Comparison of ENCODE assay signal across 7 cellular contexts in genomic region chr9:83956288-83957028, GRCh38. TPM values are rescaled to one million over a fixed set of nuclear protein-coding genes. Genes with fewer than 3 reads are reported as not detected.
DNase-seq lines count a peak whose midpoint lies in the region; TF ChIP-seq lines count a peak whose summit lies in the region.

No MANE protein-coding gene starts in this region.

- H3K4me1 Mint-ChIP-seq in HFFc6 (ENCODE audit: low read depth), result peaks cover 23% of the 10 kb centered on the region
- H3K4me1 Mint-ChIP-seq in dendritic cell treated with granulocyte-macrophage colony-stimulating factor and Interleukin-4, amounts not matched to agents 40 ng/mL and 50 ng/mL, for 4 days (ENCODE audit: low read depth), result peaks cover 15% of the 10 kb centered on the region

- 1 to 8% methylated on average over 42 to 56 of the region's 61 CpGs for WGBS in lower leg skin, 2 donors

- in situ Hi-C loops in GM13976 (cut with MboI; ENCODE audit: low sequenced_read_pairs, unreplicated experiment), result no loop called here

- no peaks in the 10 kb centered on the region for H3K36me3 Mint-ChIP-seq in HFFc6 (ENCODE audit: low read depth)
- peaks cover 23% of the 10 kb centered on the region for H3K36me3 Mint-ChIP-seq in dendritic cell treated with granulocyte-macrophage colony-stimulating factor and Interleukin-4, amounts not matched to agents 40 ng/mL and 50 ng/mL, for 4 days (ENCODE audit: low read depth)

- peaks cover 4% of the 10 kb centered on the region for H3K27me3 Mint-ChIP-seq in HFFc6 (ENCODE audit: insufficient read depth)
- H3K27me3 Mint-ChIP-seq in dendritic cell treated with granulocyte-macrophage colony-stimulating factor and Interleukin-4, amounts not matched to agents 40 ng/mL and 50 ng/mL, for 4 days, result no peaks in the 10 kb centered on the region

- peak; percentile 83 for DNase-seq in GM13976 (ENCODE audit: low spot score)
- DNase-seq in HFFc6, result no peak
- peak; percentile 70 for DNase-seq in NCI-H1105 treated with DMSO at 0.1 percent for 48 hours (lab: John Stamatoyannopoulos, UW)
- DNase-seq in activated CD4-positive, CD25-positive, alpha-beta regulatory T cell treated with anti-CD3 and anti-CD28 coated beads, Interleukin-2, amount 50 U/mL, for 72 hours, result peak; percentile 75
- DNase-seq in lower leg skin (ENCODE audit: low spot score in 2 of 2), result peak; percentile 62 to 95
- DNase-seq in stimulated activated CD4-positive, alpha-beta T cell treated with anti-CD3 and anti-CD28 coated beads, TNF-alpha, amount 100 ng/mL, for 24 hours (ENCODE audit: low read depth in 3 of 3), result peak; percentile 32 to 69 (median 41)

- TF ChIP-seq CTCF in GM13976 (IDR thresholded peaks at IDR 0.05; ENCODE audit: borderline replicate concordance, control extremely low read depth, extremely low read depth, insufficient read depth, missing control alignments) (no peak), HFFc6 (IDR thresholded peaks at IDR 0.05) (no peak), lower leg skin (IDR thresholded peaks at IDR 0.05) (no peak)

- H3K4me3 Mint-ChIP-seq in HFFc6, result peak overlapping the region; percentile 84; the same call in 1 of the 2 replicates
- peak overlapping the region; percentile 89 for H3K4me3 Mint-ChIP-seq in dendritic cell treated with granulocyte-macrophage colony-stimulating factor and Interleukin-4, amounts not matched to agents 40 ng/mL and 50 ng/mL, for 4 days

- TF ChIP-seq POLR2A in lower leg skin (IDR thresholded peaks at IDR 0.05), result no peak

- intact Hi-C loops in dendritic cell treated with granulocyte-macrophage colony-stimulating factor and Interleukin-4, amounts not matched to agents 40 ng/mL and 50 ng/mL, for 4 days (cut with micrococcal nuclease), result loop anchor here (1.0 kb wide), 1 partner anchor 24 kb away; the partner anchor contains the start of genes HNRNPK and RMI1
- intact Hi-C loops in lower leg skin (cut with DNase I; ENCODE audit: low total_unique reads), result no loop called here

- peak overlapping the region; percentile 71; the same call in 1 of the 2 replicates for H3K27ac Mint-ChIP-seq in HFFc6
- H3K27ac Mint-ChIP-seq in dendritic cell treated with granulocyte-macrophage colony-stimulating factor and Interleukin-4, amounts not matched to agents 40 ng/mL and 50 ng/mL, for 4 days, result peak overlapping the region; percentile 99

- no peaks in the 10 kb centered on the region for H3K9me3 Mint-ChIP-seq in HFFc6
- H3K9me3 Mint-ChIP-seq in dendritic cell treated with granulocyte-macrophage colony-stimulating factor and Interleukin-4, amounts not matched to agents 40 ng/mL and 50 ng/mL, for 4 days, result no peaks in the 10 kb centered on the region

- peak overlapping the region; percentile 74 for H3K4me3 ChIP-seq in lower leg skin (ENCODE audit: low read depth, poor library complexity, severe bottlenecking)

RNA-seq across cellular contexts. Expression of gene HNRNPK, which starts 23.6 kb away (rescaled TPM):
- total RNA-seq in HFFc6 (2021; fragmentation: NEBNext Ultra II Directional; extraction: Animal tissue kit (Norgen Biotek cat#: 25700)), result 100 to 1,000 TPM; 520 to 678 (median 632) TPM
- 100 to 1,000 TPM; 398 to 493 (median 413) TPM for total RNA-seq in lower leg skin

RNA-seq across cellular contexts. Expression of gene RMI1, which starts 24.1 kb away (rescaled TPM):
- 10 to 100 TPM in 5 of 6 experiments, 1 to 10 TPM in 1; 8.2 to 13.4 (median 12.2) TPM for total RNA-seq in HFFc6 (2021; fragmentation: NEBNext Ultra II Directional; extraction: Animal tissue kit (Norgen Biotek cat#: 25700))
- 1 to 10 TPM; 3.5 to 5.5 (median 3.9) TPM for total RNA-seq in lower leg skin

RNA-seq across cellular contexts. Expression of gene KIF27, which starts 35.2 kb away (rescaled TPM):
- total RNA-seq in HFFc6 (2021; fragmentation: NEBNext Ultra II Directional; extraction: Animal tissue kit (Norgen Biotek cat#: 25700)), result 1 to 10 TPM in 5 of 6 experiments, under 1 TPM in 1; 0.99 to 2.0 (median 1.2) TPM
- 1 to 10 TPM; 3.4 to 6.3 (median 5.4) TPM for total RNA-seq in lower leg skin
